In genomic region chr1:59071289-59071688, GRCh38 we compare ENCODE assay signal across 10 cellular contexts.
DNase-seq lines count a peak whose midpoint lies in the region; ATAC-seq, FAIRE-seq and TF ChIP-seq lines count a peak whose summit lies in the region.
"Had no signal": no experiment of that assay in that cellular context is flagged by ENCODE, and none has a peak within 500 bp of the region (broad histone marks: within the 10 kb centered on the region; RNA-seq: fewer than 3 reads in every experiment).

No MANE protein-coding gene starts in this region.

- peak overlapping the region; percentile 71 for H3K27ac Mint-ChIP-seq in central memory CD8-positive, alpha-beta T cell (ENCODE audit: low read depth)

- H3K36me3 ChIP-seq in suprapubic skin: no peaks in the 10 kb centered on the region
- H3K36me3 ChIP-seq: upper lobe of left lung had no signal

- H3K4me1 Mint-ChIP-seq in central memory CD8-positive, alpha-beta T cell: peaks cover 31% of the 10 kb centered on the region

- H3K4me3 Mint-ChIP-seq in central memory CD8-positive, alpha-beta T cell: peak overlapping the region; percentile 36

- H3K9me3 Mint-ChIP-seq in central memory CD8-positive, alpha-beta T cell: no peaks in the 10 kb centered on the region

- no peak for TF ChIP-seq CTCF in suprapubic skin (IDR thresholded peaks at IDR 0.05)

- no peaks in the 10 kb centered on the region for H3K27me3 Mint-ChIP-seq in central memory CD8-positive, alpha-beta T cell

- H3K27ac ChIP-seq in suprapubic skin: no peak overlapping the region
- H3K27ac ChIP-seq: upper lobe of left lung had no signal

- H3K4me3 ChIP-seq in suprapubic skin: no peak overlapping the region
- H3K4me3 ChIP-seq: upper lobe of left lung had no signal

- peaks cover 9% of the 10 kb centered on the region for H3K4me1 ChIP-seq in suprapubic skin

- peak; percentile 43 for ATAC-seq in central memory CD8-positive, alpha-beta T cell (replicated peaks; ENCODE audit: extremely low read depth, poor library complexity, severe bottlenecking)
- no peak for ATAC-seq in GM21515 (IDR thresholded peaks at IDR 0.05; ENCODE audit: unreplicated experiment)
- ATAC-seq in HG02870 (IDR thresholded peaks at IDR 0.05; ENCODE audit: unreplicated experiment): no peak

- WGBS in suprapubic skin: 74% methylated on average over 5 of the region's 5 CpGs

- peak; percentile 73 for FAIRE-seq in GM19239 (lab: Jason Lieb, UNC)

- H3K27me3 ChIP-seq in suprapubic skin: no peaks in the 10 kb centered on the region
- H3K27me3 ChIP-seq: upper lobe of left lung had no signal

- peak; percentile 37 for DNase-seq in A172 (ENCODE audit: low spot score)
- no peak for DNase-seq in GM19239 (ENCODE audit: insufficient read length, low spot score)
- DNase-seq in NOMO-1 treated with DMSO at 0.1 percent for 48 hours (lab: John Stamatoyannopoulos, UW; ENCODE audit: unreplicated experiment): peak; percentile 78
- DNase-seq in central memory CD8-positive, alpha-beta T cell (ENCODE audit: low spot score in 2 of 2): no peak
- DNase-seq in suprapubic skin (ENCODE audit: low spot score in 2 of 2): no peak
- no peak for DNase-seq in iPS-NIHi7 (ENCODE audit: extremely low spot score)
- DNase-seq: central memory CD4-positive, alpha-beta T cell; upper lobe of left lung had no signal

- TF ChIP-seq POLR2A in suprapubic skin (IDR thresholded peaks at IDR 0.05): no peak

- H3K36me3 Mint-ChIP-seq in central memory CD8-positive, alpha-beta T cell (ENCODE audit: insufficient read depth): no peaks in the 10 kb centered on the region

- H3K9me3 ChIP-seq in suprapubic skin: no peaks in the 10 kb centered on the region
- H3K9me3 ChIP-seq: upper lobe of left lung had no signal

- no peak for TF ChIP-seq EP300 in suprapubic skin (IDR thresholded peaks at IDR 0.05)

Comparison
In these comparisons a context has a peak if more than half of its experiments do, and no peak if none do; other contexts are left out.
1. DNase-seq: peak in A172 (single experiment) and NOMO-1 treated with DMSO at 0.1 percent for 48 hours (single experiment); none in GM19239 (single experiment), central memory CD8-positive, alpha-beta T cell (0 of 2), suprapubic skin (0 of 2) and iPS-NIHi7 (single experiment).